ENCODE assay signal across 21 cellular contexts in genomic region chr10:51312817-51313216, GRCh38.
DNase-seq lines count a peak whose midpoint lies in the region; ATAC-seq and TF ChIP-seq lines count a peak whose summit lies in the region.
"Had no signal": no experiment of that assay in that cellular context is flagged by ENCODE, and none has a peak within 500 bp of the region (broad histone marks: within the 10 kb centered on the region; RNA-seq: fewer than 3 reads in every experiment).

No MANE protein-coding gene starts in this region.

- peak overlapping the region; percentile 80 to 92 (median 83) for H3K27ac Mint-ChIP-seq in nephron
- no peak overlapping the region for H3K27ac Mint-ChIP-seq in naive thymus-derived CD8-positive, alpha-beta T cell
- H3K27ac Mint-ChIP-seq: B cell; CD4-positive, CD25-positive, alpha-beta regulatory T cell; CD8-positive, alpha-beta T cell had no signal

- no peaks in the 10 kb centered on the region for H3K79me2 ChIP-seq in SK-N-SH (ENCODE audit: insufficient read depth)
- no peaks in the 10 kb centered on the region for H3K79me2 ChIP-seq in hepatocyte

- TF ChIP-seq CTCF in SK-N-SH (IDR thresholded peaks at IDR 0.05), result no peak
- no peak for TF ChIP-seq CTCF in hepatocyte (IDR thresholded peaks at IDR 0.05; ENCODE audit: poor library complexity)
- TF ChIP-seq CTCF in nephron (IDR thresholded peaks at IDR 0.05; ENCODE audit: unreplicated experiment in 3 of 3), result no peak

- H2AFZ ChIP-seq in SK-N-SH (ENCODE audit: low read depth) (no peak overlapping the region), hepatocyte (no peak overlapping the region)

- 83% methylated on average over 2 of the region's 2 CpGs for WGBS in SK-N-SH (ENCODE audit: low lambda C conversion rate)
- WGBS in hepatocyte (ENCODE audit: low lambda C conversion rate, missing lambda C conversion rate), result 52% methylated on average over 2 of the region's 2 CpGs

- H3K27me3 ChIP-seq in SK-N-SH (ENCODE audit: insufficient read depth), result no peaks in the 10 kb centered on the region
- H3K27me3 ChIP-seq in hepatocyte, result no peaks in the 10 kb centered on the region
- H3K27me3 ChIP-seq: BLaER1 had no signal

- POLR2A ChIA-PET in SK-N-SH (lab: Yijun Ruan, JAX), result no interaction called here
- POLR2A ChIA-PET in naive thymus-derived CD8-positive, alpha-beta T cell (lab: Charles Lee), result no interaction called here

- TF ChIP-seq EP300 in SK-N-SH (IDR thresholded peaks at IDR 0.05; ENCODE audit: borderline replicate concordance in 1 of 2, low read depth in 1 of 2, low read length in 1 of 2), result no peak

- no peak overlapping the region for H3K4me3 Mint-ChIP-seq in nephron
- H3K4me3 Mint-ChIP-seq in naive thymus-derived CD8-positive, alpha-beta T cell, result no peak overlapping the region
- H3K4me3 Mint-ChIP-seq: B cell; CD4-positive, CD25-positive, alpha-beta regulatory T cell; CD8-positive, alpha-beta T cell had no signal

- H3K4me1 ChIP-seq in SK-N-SH (ENCODE audit: control insufficient read depth in 1 of 2, insufficient read depth in 2 of 2, low read depth in 1 of 2, low read length in 1 of 2) (peaks cover 0 to 4% of the 10 kb centered on the region in 2 experiments; a peak in 1 of 4 replicates), hepatocyte (ENCODE audit: insufficient read depth) (peaks cover 3% of the 10 kb centered on the region)
- H3K4me1 ChIP-seq: BLaER1, HAP-1 had no signal

- H3F3A ChIP-seq in SK-N-SH (replicated peaks; ENCODE audit: insufficient read depth), result peaks cover 5% of the 10 kb centered on the region

- H3K4me2 ChIP-seq in SK-N-SH (no peak overlapping the region), hepatocyte (peak overlapping the region; percentile 14)
- H3K4me2 ChIP-seq: BLaER1 had no signal

- H3K27me3 Mint-ChIP-seq in nephron (ENCODE audit: low read depth), result no peaks in the 10 kb centered on the region
- H3K27me3 Mint-ChIP-seq in naive thymus-derived CD8-positive, alpha-beta T cell, result no peaks in the 10 kb centered on the region
- H3K27me3 Mint-ChIP-seq: B cell; CD4-positive, CD25-positive, alpha-beta regulatory T cell had no signal

- no peaks in the 10 kb centered on the region for H3K9me3 Mint-ChIP-seq in nephron
- peaks cover 0 to 6% (median 0%) of the 10 kb centered on the region in 9 donors for H3K9me3 Mint-ChIP-seq in naive thymus-derived CD8-positive, alpha-beta T cell
- H3K9me3 Mint-ChIP-seq: CD8-positive, alpha-beta T cell had no signal

- no peak overlapping the region for H3K9ac ChIP-seq in SK-N-SH
- H3K9ac ChIP-seq: BLaER1 had no signal

- no peaks in the 10 kb centered on the region for H3K36me3 ChIP-seq in SK-N-SH (replicated peaks in 1 of 2; ENCODE audit: control insufficient read depth in 1 of 2, insufficient read depth in 2 of 2, low read length in 1 of 2)
- no peaks in the 10 kb centered on the region for H3K36me3 ChIP-seq in hepatocyte (replicated peaks; ENCODE audit: insufficient read depth, low read depth)
- H3K36me3 ChIP-seq: BLaER1, HAP-1 had no signal

- H4K20me1 ChIP-seq in SK-N-SH (ENCODE audit: insufficient read depth) (no peaks in the 10 kb centered on the region), hepatocyte (ENCODE audit: insufficient read depth, poor library complexity, severe bottlenecking) (no peaks in the 10 kb centered on the region)
- H4K20me1 ChIP-seq: BLaER1 had no signal

- H3K9me2 ChIP-seq in SK-N-SH (no peaks in the 10 kb centered on the region), hepatocyte (replicated peaks; ENCODE audit: insufficient read depth) (no peaks in the 10 kb centered on the region)

- H3K36me3 Mint-ChIP-seq in nephron (ENCODE audit: low read depth), result no peaks in the 10 kb centered on the region
- no peaks in the 10 kb centered on the region for H3K36me3 Mint-ChIP-seq in naive thymus-derived CD8-positive, alpha-beta T cell
- H3K36me3 Mint-ChIP-seq: CD4-positive, CD25-positive, alpha-beta regulatory T cell; CD8-positive, alpha-beta T cell had no signal

- peaks cover 50% of the 10 kb centered on the region for H3K4me1 Mint-ChIP-seq in nephron
- no peaks in the 10 kb centered on the region for H3K4me1 Mint-ChIP-seq in naive thymus-derived CD8-positive, alpha-beta T cell
- H3K4me1 Mint-ChIP-seq: B cell; CD4-positive, CD25-positive, alpha-beta regulatory T cell had no signal

- no peak for TF ChIP-seq RAD21 in SK-N-SH (IDR thresholded peaks at IDR 0.05; ENCODE audit: low read length)

- no peaks in the 10 kb centered on the region for H3K9me3 ChIP-seq in SK-N-SH
- H3K9me3 ChIP-seq in hepatocyte (ENCODE audit: low read depth), result no peaks in the 10 kb centered on the region
- H3K9me3 ChIP-seq: BLaER1, Caco-2, HAP-1 had no signal

- H3K4me3 ChIP-seq in SK-N-SH (ENCODE audit: low read depth in 2 of 2, low read length in 1 of 2) (no peak overlapping the region), hepatocyte (no peak overlapping the region)
- H3K4me3 ChIP-seq: BLaER1, GM12878, HAP-1 had no signal

- H3K27ac ChIP-seq in SK-N-SH (ENCODE audit: low read depth in 2 of 2, low read length in 1 of 2) (no peak overlapping the region), hepatocyte (peak overlapping the region; percentile 46)
- H3K27ac ChIP-seq: 22Rv1, BLaER1, C4-2B had no signal

- CTCF ChIA-PET in SK-N-SH (lab: Yijun Ruan, JAX), result no interaction called here

- DNase-seq in SK-N-SH, result no peak
- DNase-seq in hepatocyte (ENCODE audit: low spot score), result no peak
- no peak for DNase-seq in foreskin melanocyte
- DNase-seq in naive thymus-derived CD8-positive, alpha-beta T cell, result no peak
- no peak for DNase-seq in DMS153 (lab: John Stamatoyannopoulos, UW)
- DNase-seq: Caco-2; CD4-positive, CD25-positive, alpha-beta regulatory T cell; CD8-positive, alpha-beta T cell; DMS79; EL; GDM1; GOT3 had no signal

- ATAC-seq in SK-N-SH treated with all-trans-retinoic acid at 6 μM for 48 hours, result no peak
- no peak for ATAC-seq in naive thymus-derived CD8-positive, alpha-beta T cell
- ATAC-seq in GM18909 (IDR thresholded peaks at IDR 0.05; ENCODE audit: poor library complexity, unreplicated experiment), result no peak
- ATAC-seq: CD8-positive, alpha-beta T cell; GM12878 had no signal

TF ChIP-seq in SK-N-SH treated with all-trans-retinoic acid at 6 μM for 48 hours, 23 proteins besides CTCF, POLR2A, EP300 and RAD21:
- TF ChIP-seq CREB5 (CRISPR knock-in tag; IDR thresholded peaks at IDR 0.05; ENCODE audit: low read depth) (peak; percentile 84), ZNF70 (CRISPR knock-in tag; IDR thresholded peaks at IDR 0.05) (no peak), ISL1 (CRISPR knock-in tag; IDR thresholded peaks at IDR 0.05) (peak; percentile 84)

TF ChIP-seq in SK-N-SH, 30 proteins besides CTCF, POLR2A, EP300 and RAD21:
- TF ChIP-seq USF2 (IDR thresholded peaks at IDR 0.05; ENCODE audit: borderline replicate concordance, low read depth, low read length) (no peak), IRF3 (IDR thresholded peaks at IDR 0.05; ENCODE audit: low read depth, low read length) (no peak), MXI1 (IDR thresholded peaks at IDR 0.05; ENCODE audit: low read depth, low read length) (no peak), FOXJ3 (CRISPR knock-in tag; IDR thresholded peaks at IDR 0.05) (no peak), FOXM1 (IDR thresholded peaks at IDR 0.05; ENCODE audit: low read depth) (no peak), TCF12 (IDR thresholded peaks at IDR 0.05) (no peak), USF1 (IDR thresholded peaks at IDR 0.05; ENCODE audit: borderline replicate concordance, low read depth) (no peak), NFIC (IDR thresholded peaks at IDR 0.05; ENCODE audit: borderline replicate concordance) (no peak)

Comparison
In these comparisons a context has a peak if more than half of its experiments do, and no peak if none do; other contexts are left out.
1. H3K27ac Mint-ChIP-seq: peak in nephron (3 of 3); none in naive thymus-derived CD8-positive, alpha-beta T cell (0 of 10).